In genomic region chr14:74615735-74616134, GRCh38 we compare ENCODE assay signal across 16 cellular contexts. TPM values are rescaled to one million over a fixed set of nuclear protein-coding genes. Genes with fewer than 3 reads are reported as not detected.
A peak's percentile ranks its signal among the peaks of the same experiment; 100 is the strongest.
DNase-seq lines count a peak whose midpoint lies in the region; ATAC-seq and TF ChIP-seq lines count a peak whose summit lies in the region.
"Had no signal": no experiment of that assay in that cellular context is flagged by ENCODE, and none has a peak within 500 bp of the region (broad histone marks: within the 10 kb centered on the region; RNA-seq: fewer than 3 reads in every experiment).

No MANE protein-coding gene starts in this region.

- H2AFZ ChIP-seq in HCT116 (ENCODE audit: low read depth, low read length, poor library complexity, severe bottlenecking): no peak overlapping the region
- H2AFZ ChIP-seq in fibroblast of lung (ENCODE audit: low read length): no peak overlapping the region

- intact Hi-C loops in HCT116 (cut with micrococcal nuclease) (loop anchor here (5.0 kb wide), 1 partner anchor 97 kb away; the partner anchor contains the start of genes AREL1 and FCF1), mucosa of descending colon (cut with DNase I, micrococcal nuclease) (loop anchor here in 1 of 2 donors (10.0 kb wide), 1 partner anchor 179 kb away; no protein-coding TSS in a partner anchor)

- RAD21 ChIA-PET in HCT116 (lab: Charles Lee; ENCODE audit: low non-redundant PET in 1 of 2, low total read pairs in 2 of 2, uncharacterized antibody in 2 of 2, unreplicated experiment in 2 of 2): no interaction called here

- no peak for TF ChIP-seq RAD21 in HCT116 (IDR thresholded peaks at IDR 0.05; ENCODE audit: low read depth)

- no peak overlapping the region for H3K9ac ChIP-seq in HCT116 (ENCODE audit: low read length)
- H3K9ac ChIP-seq in fibroblast of lung (ENCODE audit: insufficient read depth, low read length): no peak overlapping the region
- H3K9ac ChIP-seq in skeletal muscle satellite cell (ENCODE audit: low read depth, low read length): peak overlapping the region; percentile 44

- POLR2A ChIA-PET in HCT116 (lab: Charles Lee): no interaction called here

- H3K27me3 Mint-ChIP-seq in T-helper 17 cell: peaks cover 16% of the 10 kb centered on the region

- ATAC-seq in HCT116 (no peak), T-helper 17 cell (no peak), mucosa of descending colon (no peak), GM18873 (IDR thresholded peaks at IDR 0.05; ENCODE audit: low FRiP score, unreplicated experiment) (no peak)

- DNase-seq in HCT116 (ENCODE audit: low read depth, low spot score): no peak
- DNase-seq in T-helper 17 cell: no peak
- DNase-seq in fibroblast of lung (ENCODE audit: low read depth in 2 of 2): no peak
- DNase-seq in mucosa of descending colon: no peak
- no peak for DNase-seq in SHP77 treated with DMSO at 0.1 percent for 48 hours (lab: John Stamatoyannopoulos, UW)
- DNase-seq in occipital lobe (lab: John Stamatoyannopoulos, UW): no peak
- DNase-seq: activated gamma-delta T cell, cortex of kidney, DMS 273 treated with DMSO at 0.1 percent for 48 hours, GF-D8, NCI-H1105 treated with DMSO at 0.1 percent for 48 hours had no signal

- H4K20me1 ChIP-seq in HCT116 (ENCODE audit: insufficient read depth): no peaks in the 10 kb centered on the region
- H4K20me1 ChIP-seq in fibroblast of lung (ENCODE audit: control insufficient read depth, extremely low read depth, insufficient read depth, low read length): no peaks in the 10 kb centered on the region

- peak overlapping the region; percentile 54 for H3K27ac Mint-ChIP-seq in T-helper 17 cell

- no peak for TF ChIP-seq POLR2A in HCT116 (IDR thresholded peaks at IDR 0.05; ENCODE audit: borderline replicate concordance, extremely low read depth, insufficient read depth, insufficient read length)

- H3K9me3 ChIP-seq in HCT116 (ENCODE audit: control insufficient read depth in 1 of 2, insufficient read depth in 1 of 2, low read depth in 1 of 2, low read length in 2 of 2): no peaks in the 10 kb centered on the region
- no peaks in the 10 kb centered on the region for H3K9me3 ChIP-seq in T-helper 17 cell (ENCODE audit: control insufficient read depth, low read length, poor library complexity, severe bottlenecking)
- no peaks in the 10 kb centered on the region for H3K9me3 ChIP-seq in fibroblast of lung (ENCODE audit: control insufficient read depth, insufficient read depth, low read depth, low read length)
- H3K9me3 ChIP-seq in skeletal muscle satellite cell (replicated peaks; ENCODE audit: low read length): no peaks in the 10 kb centered on the region
- H3K9me3 ChIP-seq in mucosa of descending colon: no peaks in the 10 kb centered on the region
- H3K9me3 ChIP-seq: prostate gland, SJSA1, spleen had no signal

- BruUV-seq in HCT116 (replicated peaks; lab: Mats Ljungman, UMichigan): no TSS peak

- no peaks in the 10 kb centered on the region for H3K36me3 ChIP-seq in HCT116 (ENCODE audit: control insufficient read depth in 1 of 2, insufficient read depth in 2 of 2, low read length in 2 of 2)
- H3K36me3 ChIP-seq in fibroblast of lung (ENCODE audit: control insufficient read depth, insufficient read depth, low read length): peaks cover under 1% of the 10 kb centered on the region
- H3K36me3 ChIP-seq in skeletal muscle satellite cell (ENCODE audit: insufficient read depth, low read length): no peaks in the 10 kb centered on the region
- H3K36me3 ChIP-seq in mucosa of descending colon (ENCODE audit: low read depth): no peaks in the 10 kb centered on the region
- H3K36me3 ChIP-seq: prostate gland, SJSA1, spleen had no signal

- H3K4me3 ChIP-seq in HCT116 (replicated peaks in 1 of 2; ENCODE audit: low read depth in 1 of 2, low read length in 2 of 2) (no peak overlapping the region), fibroblast of lung (replicated peaks in 1 of 4; ENCODE audit: control extremely low read depth in 1 of 4, insufficient read depth in 1 of 4, low read depth in 3 of 4, low read length in 4 of 4) (peak overlapping the region in 1 of 4 experiments; percentile 36), skeletal muscle satellite cell (ENCODE audit: low read length) (peak overlapping the region; percentile 48), mucosa of descending colon (no peak overlapping the region)
- H3K4me3 ChIP-seq: prostate gland, SJSA1, spleen had no signal

- H3K36me3 Mint-ChIP-seq in T-helper 17 cell (ENCODE audit: low read depth): peaks cover 5% of the 10 kb centered on the region

- H3K27me3 ChIP-seq in HCT116 (ENCODE audit: insufficient read depth, low read length): no peaks in the 10 kb centered on the region
- H3K27me3 ChIP-seq in fibroblast of lung (ENCODE audit: control insufficient read depth, insufficient read depth, low read length): no peaks in the 10 kb centered on the region
- no peaks in the 10 kb centered on the region for H3K27me3 ChIP-seq in skeletal muscle satellite cell (ENCODE audit: control insufficient read depth, insufficient read depth, low read length)

- CTCF ChIA-PET in HCT116 (lab: Charles Lee): interaction anchor here (1.2 kb wide), 1 partner anchor 189 kb away, joined by 3 read pairs; no protein-coding TSS in a partner anchor

- TF ChIP-seq CTCF in HCT116 (IDR thresholded peaks at IDR 0.05 in 2 of 3, conservative IDR thresholded peaks at IDR 0.05 in 1 of 3; ENCODE audit: borderline replicate concordance in 1 of 3, insufficient read depth in 1 of 3, low read depth in 2 of 3, low read length in 2 of 3) (no peak), fibroblast of lung (conservative IDR thresholded peaks at IDR 0.05 in 1 of 2, IDR thresholded peaks at IDR 0.05 in 1 of 2; ENCODE audit: low read depth in 1 of 2, low read length in 2 of 2) (no peak), mucosa of descending colon (IDR thresholded peaks at IDR 0.05) (no peak)

- peaks cover 44% of the 10 kb centered on the region for H3K4me1 Mint-ChIP-seq in T-helper 17 cell

- no peak overlapping the region for H3K4me3 Mint-ChIP-seq in T-helper 17 cell

- H3K9me2 ChIP-seq in HCT116 (ENCODE audit: insufficient read depth): no peaks in the 10 kb centered on the region

- H3K4me2 ChIP-seq in HCT116 (ENCODE audit: low read length) (peak overlapping the region; percentile 78), fibroblast of lung (ENCODE audit: extremely low read depth, insufficient read depth, low read length) (peak overlapping the region; percentile 66), skeletal muscle satellite cell (ENCODE audit: low read length) (peak overlapping the region; percentile 78)

- H3K79me2 ChIP-seq in HCT116 (ENCODE audit: insufficient read depth, low read length) (no peaks in the 10 kb centered on the region), fibroblast of lung (ENCODE audit: control insufficient read depth, insufficient read depth, low read length) (peaks cover 23% of the 10 kb centered on the region)

- H3K27ac ChIP-seq in HCT116 (ENCODE audit: low read depth, low read length) (peak overlapping the region; percentile 70), fibroblast of lung (ENCODE audit: insufficient read depth, low read length) (peak overlapping the region; percentile 57)
- H3K27ac ChIP-seq: prostate gland had no signal

- H3K4me1 ChIP-seq in HCT116 (ENCODE audit: control insufficient read depth in 1 of 2, insufficient read depth in 2 of 2, low read length in 2 of 2) (peaks cover 50 to 74% of the 10 kb centered on the region in 2 experiments), fibroblast of lung (ENCODE audit: control insufficient read depth, extremely low read depth, insufficient read depth, low read length) (peaks cover 53% of the 10 kb centered on the region), skeletal muscle satellite cell (ENCODE audit: control insufficient read depth, insufficient read depth, low read length) (peaks cover 75% of the 10 kb centered on the region), mucosa of descending colon (ENCODE audit: low read depth) (peaks cover 28% of the 10 kb centered on the region)
- H3K4me1 ChIP-seq: prostate gland had no signal

TF ChIP-seq in HCT116, 20 proteins besides CTCF, POLR2A, EP300 and RAD21 (continues in another document):
- TF ChIP-seq EGR1 (IDR thresholded peaks at IDR 0.05; ENCODE audit: low read depth): no peak
- no peak for TF ChIP-seq SIN3A (IDR thresholded peaks at IDR 0.05; ENCODE audit: low read depth)
- no peak for TF ChIP-seq SP1 (IDR thresholded peaks at IDR 0.05; ENCODE audit: low read depth)
- no peak for TF ChIP-seq JUND (IDR thresholded peaks at IDR 0.05)
- TF ChIP-seq TCF7L2 (IDR thresholded peaks at IDR 0.05; ENCODE audit: borderline replicate concordance, extremely low read depth, insufficient read depth, insufficient read length): no peak
- TF ChIP-seq ELF1 (IDR thresholded peaks at IDR 0.05; ENCODE audit: borderline replicate concordance, low read depth): no peak
- TF ChIP-seq, protein P1, sequence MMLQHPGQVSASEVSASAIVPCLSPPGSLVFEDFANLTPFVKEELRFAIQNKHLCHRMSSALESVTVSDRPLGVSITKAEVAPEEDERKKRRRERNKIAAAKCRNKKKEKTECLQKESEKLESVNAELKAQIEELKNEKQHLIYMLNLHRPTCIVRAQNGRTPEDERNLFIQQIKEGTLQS (IDR thresholded peaks at IDR 0.05): no peak
- no peak for TF ChIP-seq POLR2AphosphoS5 (IDR thresholded peaks at IDR 0.05; ENCODE audit: low read depth, low read length)

RNA-seq across cellular contexts. Expression of gene LTBP2, which starts 3.7 kb away (rescaled TPM):
- total RNA-seq in HCT116 (2021; ENCODE audit: unreplicated experiment) (1.5 TPM), T-helper 17 cell (under 1 TPM; 0.34 to 0.57 TPM), fibroblast of lung (243 and 514 TPM in 2 replicates), mucosa of descending colon (10 to 100 TPM in 1 of 3 donors, 1 to 10 TPM in 2; 1.7 to 10.2 (median 3.0) TPM), occipital lobe (0.94 TPM)
- polyA plus RNA-seq in HCT116 (2012): 1.3 and 1.5 TPM in 2 replicates
- 108 and 112 TPM in 2 replicates for polyA plus RNA-seq in fibroblast of lung
- polyA plus RNA-seq in fibroblast of lung (2012): 184 and 214 TPM in 2 replicates
- 328 and 406 TPM in 2 replicates for polyA minus RNA-seq in fibroblast of lung (ENCODE audit: low replicate concordance)
- total RNA-seq in skeletal muscle satellite cell (2012; rRNA removed): 59.3 and 119 TPM in 2 replicates

Comparison
In these comparisons a context has a peak if more than half of its experiments do, and no peak if none do; other contexts are left out.
1. RNA of gene LTBP2, which starts 3.7 kb away (total RNA-seq): 243 to 514 TPM in fibroblast of lung; 1.7 to 10.2 TPM in mucosa of descending colon, 1.5 TPM in HCT116 (single experiment), 0.94 TPM in occipital lobe (single experiment) and 0.34 to 0.57 TPM in T-helper 17 cell; every median in the first group is over 10 times any median in the second.
2. Peak in every context shown above with its lines, with median percentiles within 50 percentile points of each other: H3K4me2 ChIP-seq.